Comparison of ENCODE assay signal across 9 cellular contexts in the genomic region with DNA sequence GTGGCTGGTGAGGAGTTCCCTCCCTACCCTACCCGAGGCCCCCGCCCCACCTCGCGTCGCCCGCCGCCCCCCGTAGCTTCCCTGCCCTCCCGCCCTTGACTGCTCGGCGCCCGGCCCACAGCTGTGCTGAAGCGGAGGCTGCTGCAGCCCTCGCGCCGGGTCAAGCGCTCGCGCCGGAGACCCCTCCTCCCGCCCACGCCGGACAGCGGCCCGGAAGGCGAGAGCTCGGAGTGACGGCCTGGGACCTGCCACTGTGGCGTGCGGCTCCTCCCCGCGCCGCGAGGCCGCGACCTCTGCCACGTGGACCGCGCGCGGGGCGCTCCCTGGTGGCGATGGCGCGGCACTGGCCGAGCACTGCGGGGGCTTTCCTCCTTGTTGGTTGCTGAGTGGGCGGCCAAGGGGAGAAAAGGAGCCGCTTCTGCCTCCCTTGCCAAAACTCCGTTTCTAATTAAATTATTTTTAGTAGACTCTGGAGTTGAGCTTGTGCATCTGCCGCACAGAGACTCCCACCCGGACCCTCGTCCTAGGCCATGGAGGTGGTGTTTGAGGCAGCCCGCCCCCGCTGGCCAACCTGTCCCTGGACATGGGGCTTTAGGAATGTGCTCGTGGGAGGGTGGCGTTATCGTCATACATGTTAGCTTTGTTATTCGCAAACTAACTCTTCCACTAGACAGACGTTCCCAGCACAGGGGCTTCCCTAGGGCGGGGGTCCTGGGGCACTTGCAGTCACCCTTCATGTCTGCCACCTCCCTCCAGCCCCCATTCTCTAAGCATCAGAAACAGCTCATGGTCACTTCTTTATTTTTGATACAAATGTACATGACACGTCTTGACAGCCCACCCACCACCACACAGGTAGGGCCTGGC. TPM values are rescaled to one million over a fixed set of nuclear protein-coding genes. Genes with fewer than 3 reads are reported as not detected.
DNase-seq lines count a peak whose midpoint lies in the region; ATAC-seq, FAIRE-seq and TF ChIP-seq lines count a peak whose summit lies in the region.
"Had no signal": no experiment of that assay in that cellular context is flagged by ENCODE, and none has a peak within 500 bp of the region (broad histone marks: within the 10 kb centered on the region; RNA-seq: fewer than 3 reads in every experiment).

No MANE protein-coding gene starts in this region.

- H3K27me3 Mint-ChIP-seq in astrocyte (ENCODE audit: low read depth, unreplicated experiment): peaks cover 2% of the 10 kb centered on the region

- CTCF ChIA-PET in RWPE1 (lab: Yijun Ruan, JAX): interaction anchor here (0.7 to 1.1 kb wide), 3 partner anchors 10 to 22 kb away, joined by 3 to 4 read pairs (median 3); no protein-coding TSS in a partner anchor

- no peak overlapping the region for H3K27ac Mint-ChIP-seq in astrocyte (ENCODE audit: unreplicated experiment)

- no peak overlapping the region for H3K4me3 Mint-ChIP-seq in astrocyte (ENCODE audit: unreplicated experiment)

- H3K36me3 Mint-ChIP-seq in astrocyte (ENCODE audit: low read depth, unreplicated experiment): peaks cover 14% of the 10 kb centered on the region

- H3K27me3 ChIP-seq in astrocyte (ENCODE audit: insufficient read depth, low read length): no peaks in the 10 kb centered on the region
- peaks cover 37% of the 10 kb centered on the region for H3K27me3 ChIP-seq in iPS-20b (ENCODE audit: insufficient read depth, low read length)

- H3K27ac ChIP-seq in RWPE1: peak overlapping the region; percentile 99
- H3K27ac ChIP-seq in astrocyte (ENCODE audit: low read depth, low read length): no peak overlapping the region
- H3K27ac ChIP-seq in iPS-20b (ENCODE audit: low read length): no peak overlapping the region

- peaks cover 26% of the 10 kb centered on the region for H3K4me1 ChIP-seq in astrocyte (ENCODE audit: insufficient read depth, low read length)
- 0 out of 2 replicates have a peak, but pooled peaks cover 7% of the 10 kb centered on the region for H3K4me1 ChIP-seq in iPS-20b (ENCODE audit: insufficient read depth, low read length)

- no peak for FAIRE-seq in astrocyte (lab: Jason Lieb, UNC)

- H2AFZ ChIP-seq in astrocyte (ENCODE audit: low read depth, low read length): no peak overlapping the region

- H3K4me1 Mint-ChIP-seq in astrocyte (ENCODE audit: low read depth, unreplicated experiment): peaks cover 9% of the 10 kb centered on the region

- no peak for ATAC-seq in HG02884 (IDR thresholded peaks at IDR 0.05; ENCODE audit: unreplicated experiment)
- ATAC-seq in HG02938 (IDR thresholded peaks at IDR 0.05; ENCODE audit: unreplicated experiment): no peak

- peak; percentile 62 for DNase-seq in Daoy (ENCODE audit: low read depth)
- no peak for DNase-seq in RWPE1 (ENCODE audit: low spot score)
- no peak for DNase-seq in astrocyte (ENCODE audit: low read depth)
- DNase-seq in stimulated activated CD4-positive, alpha-beta T cell treated with anti-CD3 and anti-CD28 coated beads, Interleukin-1b, Interleukin-23, amount 100 ng/mL, for 48 hours: peak; percentile 50
- DNase-seq in RKO (ENCODE audit: low spot score): no peak

- H3K4me3 ChIP-seq in astrocyte (ENCODE audit: insufficient read depth, low read depth, low read length): no peak overlapping the region
- peak overlapping the region; percentile 38; the same call in 1 of the 2 replicates for H3K4me3 ChIP-seq in iPS-20b (ENCODE audit: low read length)
- H3K4me3 ChIP-seq: lung had no signal

- H3K9me3 ChIP-seq in astrocyte (ENCODE audit: insufficient read depth, low read depth, low read length) (no peaks in the 10 kb centered on the region), iPS-20b (ENCODE audit: insufficient read depth, low read depth, low read length) (no peaks in the 10 kb centered on the region)

- peak overlapping the region; percentile 64 for H3K4me2 ChIP-seq in astrocyte (ENCODE audit: low read length)

- no peaks in the 10 kb centered on the region for H3K79me2 ChIP-seq in astrocyte (ENCODE audit: insufficient read depth, low read length)

- POLR2A ChIA-PET in RWPE1 (lab: Yijun Ruan, JAX; ENCODE audit: low non-redundant PET): no interaction called here

- TF ChIP-seq CTCF in RWPE1 (conservative IDR thresholded peaks at IDR 0.05; ENCODE audit: low read depth) (0 out of 2 replicates have a peak, but pooled peaks have one; percentile 15), astrocyte (IDR thresholded peaks at IDR 0.05; ENCODE audit: insufficient read depth, low read depth, low read length) (peak; percentile 35)

- peaks cover 28% of the 10 kb centered on the region for H4K20me1 ChIP-seq in astrocyte (ENCODE audit: insufficient read depth, low read length)

- H3K9ac ChIP-seq in astrocyte (ENCODE audit: low read length) (peak overlapping the region; percentile 46), iPS-20b (ENCODE audit: low read depth, low read length) (no peak overlapping the region)

- no peaks in the 10 kb centered on the region for H3K9me3 Mint-ChIP-seq in astrocyte (ENCODE audit: unreplicated experiment)

- H3K36me3 ChIP-seq in astrocyte (ENCODE audit: insufficient read depth, low read length) (no peaks in the 10 kb centered on the region), iPS-20b (ENCODE audit: insufficient read depth, low read depth, low read length) (peaks cover 35% of the 10 kb centered on the region)

RNA-seq across cellular contexts. Expression of a gene that starts 4.4 kb away (rescaled TPM):
- total RNA-seq in Daoy (2014; rRNA removed; shearing (Covaris generic)): 40.2 and 44.8 TPM in 2 replicates
- 31.7 and 31.8 TPM in 2 replicates for total RNA-seq in astrocyte

RNA-seq across cellular contexts. Expression of a gene that starts 6.1 kb away (rescaled TPM):
- 2.6 and 4.1 TPM in 2 replicates for total RNA-seq in Daoy (2014; rRNA removed; shearing (Covaris generic))
- 8.6 and 9.7 TPM in 2 replicates for total RNA-seq in astrocyte

RNA-seq across cellular contexts. Expression of a gene that starts 16.5 kb away (rescaled TPM):
- 22.0 and 23.2 TPM in 2 replicates for total RNA-seq in Daoy (2014; rRNA removed; shearing (Covaris generic))
- total RNA-seq in astrocyte: 48.9 and 52.2 TPM in 2 replicates

RNA-seq across cellular contexts. Expression of a gene that starts 20.0 kb away (rescaled TPM):
- total RNA-seq in Daoy (2014; rRNA removed; shearing (Covaris generic)): 13.1 and 15.8 TPM in 2 replicates
- 16.3 and 17.9 TPM in 2 replicates for total RNA-seq in astrocyte

RNA-seq across cellular contexts. Expression of a gene that starts 49.8 kb away (rescaled TPM):
- total RNA-seq in Daoy (2014; rRNA removed; shearing (Covaris generic)): 0.51 TPM in 1 of 2 replicates, not detected in the other
- 8.9 and 9.5 TPM in 2 replicates for total RNA-seq in astrocyte

Comparison
In these comparisons a context has a peak if more than half of its experiments do, and no peak if none do; other contexts are left out.
1. DNase-seq: peak in Daoy (single experiment) and stimulated activated CD4-positive, alpha-beta T cell treated with anti-CD3 and anti-CD28 coated beads, Interleukin-1b, Interleukin-23, amount 100 ng/mL, for 48 hours (single experiment); none in RWPE1 (single experiment), astrocyte (single experiment) and RKO (single experiment).